Comparison of ENCODE assay signal across 23 cellular contexts in the genomic region with DNA sequence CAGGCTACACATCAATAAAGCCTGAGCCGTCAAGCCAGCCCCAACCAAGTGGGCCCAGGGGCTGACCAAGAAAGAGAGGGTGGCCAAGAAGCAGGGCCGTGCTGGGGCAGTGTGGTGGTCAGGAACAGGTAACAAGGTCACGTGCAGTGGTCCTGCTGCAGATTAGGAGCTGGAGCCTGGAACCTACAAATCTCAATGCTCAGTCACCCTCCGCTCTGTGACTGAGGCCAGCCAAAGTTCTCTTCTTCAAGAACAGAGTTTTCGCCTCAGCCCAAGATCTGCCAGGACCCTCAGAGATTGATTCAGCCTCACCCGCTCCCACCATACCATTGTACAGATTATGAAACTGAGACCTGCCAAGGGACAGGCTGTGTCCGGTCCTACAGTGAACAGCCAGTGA. TPM values are rescaled to one million over a fixed set of nuclear protein-coding genes. Genes with fewer than 3 reads are reported as not detected.
"Had no signal": no experiment of that assay in that cellular context is flagged by ENCODE, and none has a peak within 500 bp of the region (broad histone marks: within the 10 kb centered on the region; RNA-seq: fewer than 3 reads in every experiment).

No MANE protein-coding gene starts in this region.

- H3K36me3 Mint-ChIP-seq: activated naive CD8-positive, alpha-beta T cell had no signal

- H3K27ac Mint-ChIP-seq: activated CD8-positive, alpha-beta T cell treated with anti-CD3 and anti-CD28 coated beads for 36 hours; activated naive CD8-positive, alpha-beta T cell; T-helper 1 cell treated with Interleukin-12 subunit alpha and Interleukin-12 subunit beta and Interleukin-4 antibody, amounts not matched to agents 30 μg/mL and 1 μg/mL, for 36 hours had no signal

- DNase-seq: activated CD4-positive, alpha-beta T cell treated with anti-CD3 and anti-CD28 coated beads for 4 hours; activated CD8-positive, alpha-beta memory T cell treated with anti-CD3 and anti-CD28 coated beads, Interleukin-2, amount 50 U/mL, for 4 hours; activated CD8-positive, alpha-beta T cell treated with anti-CD3 and anti-CD28 coated beads for 36 hours; activated effector memory CD4-positive, alpha-beta T cell treated with Interleukin-2 at 50 U/mL for 16 hours; activated naive CD4-positive, alpha-beta T cell; brain microvascular endothelial cell; KG1; MG63; NCI-H1105; NCI-H1436; NCI-H1694 treated with DMSO at 0.1 percent for 48 hours; NCI-H2029 treated with DMSO at 0.1 percent for 48 hours; NCI-H345; NCI-H510A; NCI-H526 treated with DMSO at 0.1 percent for 48 hours; NCI-H82; OCI-M1; SHP77 had no signal

- H3K9me3 Mint-ChIP-seq: activated CD8-positive, alpha-beta T cell treated with anti-CD3 and anti-CD28 coated beads for 36 hours; T-helper 1 cell treated with Interleukin-12 subunit alpha and Interleukin-12 subunit beta and Interleukin-4 antibody, amounts not matched to agents 30 μg/mL and 1 μg/mL, for 36 hours had no signal

- H3K4me3 ChIP-seq: MG63, SJSA1 had no signal

- H3K27ac ChIP-seq: brain microvascular endothelial cell, SJSA1 had no signal

- H3K4me3 Mint-ChIP-seq: activated CD8-positive, alpha-beta T cell treated with anti-CD3 and anti-CD28 coated beads for 36 hours; activated naive CD8-positive, alpha-beta T cell; T-helper 1 cell treated with Interleukin-12 subunit alpha and Interleukin-12 subunit beta and Interleukin-4 antibody, amounts not matched to agents 30 μg/mL and 1 μg/mL, for 36 hours had no signal

- H3K9me3 ChIP-seq: MG63, SJSA1 had no signal

- H3K27me3 Mint-ChIP-seq: activated CD8-positive, alpha-beta T cell treated with anti-CD3 and anti-CD28 coated beads for 36 hours; activated naive CD8-positive, alpha-beta T cell had no signal

- H3K27me3 ChIP-seq: MG63, SJSA1 had no signal

- H3K4me1 ChIP-seq: SJSA1 had no signal

- FAIRE-seq: RCC 7860 had no signal

- H3K36me3 ChIP-seq: brain microvascular endothelial cell, MG63, SJSA1 had no signal

RNA-seq across cellular contexts. Expression of gene GRAMD2A, which starts 26.9 kb away (rescaled TPM):
- total RNA-seq: activated CD8-positive, alpha-beta T cell treated with anti-CD3 and anti-CD28 coated beads for 36 hours; cardiac septum; SJSA1 had no signal
